Comparison of ENCODE assay signal across 10 cellular contexts in the genomic region with DNA sequence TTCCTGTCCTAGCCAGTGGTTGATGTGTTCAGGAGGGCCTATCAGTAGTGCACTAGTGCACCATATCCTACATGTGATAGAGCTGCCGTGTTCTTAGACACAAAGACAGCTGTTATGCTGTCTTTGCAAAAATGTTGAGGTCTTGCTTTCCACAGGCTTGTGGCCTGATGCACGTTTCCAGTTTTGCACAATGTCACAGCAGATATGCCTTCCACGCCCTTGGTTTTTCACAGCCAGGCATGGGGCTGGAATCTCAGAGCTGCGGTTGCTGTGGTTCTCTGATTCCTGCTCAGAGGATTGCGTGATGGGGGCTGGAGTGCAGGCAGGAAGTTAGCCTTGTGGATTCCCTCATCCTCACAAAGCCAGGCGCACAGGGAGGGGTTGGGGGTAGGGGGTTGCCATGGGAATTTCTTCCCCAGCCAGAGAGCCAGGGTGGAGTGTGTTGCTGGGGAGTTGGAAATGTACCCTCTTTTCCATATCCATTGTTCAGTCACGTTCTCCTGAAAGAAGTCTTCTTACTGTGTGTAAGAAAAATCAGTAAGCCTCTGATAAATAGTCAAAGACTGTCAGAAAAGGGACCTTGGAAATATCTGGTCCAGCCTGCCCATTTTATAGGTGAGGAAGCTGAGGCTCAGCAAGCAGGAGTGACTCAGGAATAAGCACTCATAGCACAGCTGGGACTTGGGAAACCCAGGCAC.
DNase-seq lines count a peak whose midpoint lies in the region; ATAC-seq and TF ChIP-seq lines count a peak whose summit lies in the region.
"Had no signal": no experiment of that assay in that cellular context is flagged by ENCODE, and none has a peak within 500 bp of the region (broad histone marks: within the 10 kb centered on the region; RNA-seq: fewer than 3 reads in every experiment).

No MANE protein-coding gene starts in this region.

- POLR2A ChIA-PET in activated CD4-positive, alpha-beta T cell treated with anti-CD3 and anti-CD28 coated beads, Interleukin-2, amount 10 ng/mL, durations not matched to agents 7 days and 5 days (lab: Charles Lee): no interaction called here

- peaks cover 35% of the 10 kb centered on the region for H3K36me3 Mint-ChIP-seq in activated CD4-positive, alpha-beta T cell treated with anti-CD3 and anti-CD28 coated beads, Interleukin-2, amount 10 ng/mL, durations not matched to agents 7 days and 5 days (ENCODE audit: low read depth)
- peaks cover 10 to 13% of the 10 kb centered on the region in 2 donors for H3K36me3 Mint-ChIP-seq in stimulated activated naive B cell treated with anti-CD40 and anti-IgM and Interleukin-4, amounts not matched to agents 10 μg/mL and 1 μg/mL and 100 μg/mL, for 72 hours

- TF ChIP-seq CTCF in fibroblast of villous mesenchyme (IDR thresholded peaks at IDR 0.05; ENCODE audit: insufficient read depth, low read depth, low read length): no peak
- no peak for TF ChIP-seq CTCF in spleen (IDR thresholded peaks at IDR 0.05 in 8 of 11, conservative IDR thresholded peaks at IDR 0.05 in 3 of 11)

- H3K4me1 ChIP-seq in spleen: peaks cover 42 to 100% (median 92%) of the 10 kb centered on the region in 6 donors

- 49 to 77% (median 63%) methylated on average over 7 of the region's 7 CpGs for WGBS in spleen, 5 donors

- no peak overlapping the region for H3K27ac ChIP-seq in spleen

- H3K4me3 ChIP-seq in fibroblast of villous mesenchyme (ENCODE audit: low read depth, low read length) (no peak overlapping the region), spleen (no peak overlapping the region)

- CTCF ChIA-PET in activated CD4-positive, alpha-beta T cell treated with anti-CD3 and anti-CD28 coated beads, Interleukin-2, amount 10 ng/mL, durations not matched to agents 7 days and 5 days (lab: Charles Lee): interaction anchor here (1.4 to 1.5 kb wide), 2 partner anchors 17 to 26 kb away, joined by 3 read pairs; no protein-coding TSS in a partner anchor

- H3K9me3 Mint-ChIP-seq in activated CD4-positive, alpha-beta T cell treated with anti-CD3 and anti-CD28 coated beads, Interleukin-2, amount 10 ng/mL, durations not matched to agents 7 days and 5 days: no peaks in the 10 kb centered on the region
- no peaks in the 10 kb centered on the region for H3K9me3 Mint-ChIP-seq in stimulated activated naive B cell treated with anti-CD40 and anti-IgM and Interleukin-4, amounts not matched to agents 10 μg/mL and 1 μg/mL and 100 μg/mL, for 72 hours

- intact Hi-C loops in spleen (cut with DNase I; ENCODE audit: low total_unique reads): no loop called here

- H3K27ac Mint-ChIP-seq in activated CD4-positive, alpha-beta T cell treated with anti-CD3 and anti-CD28 coated beads, Interleukin-2, amount 10 ng/mL, durations not matched to agents 7 days and 5 days: peak overlapping the region; percentile 82
- peak overlapping the region; percentile 15 for H3K27ac Mint-ChIP-seq in stimulated activated naive B cell treated with anti-CD40 and anti-IgM and Interleukin-4, amounts not matched to agents 10 μg/mL and 1 μg/mL and 100 μg/mL, for 72 hours

- H3K9me3 ChIP-seq in spleen: no peaks in the 10 kb centered on the region

- peak; percentile 32 for DNase-seq in activated CD4-positive, alpha-beta T cell treated with anti-CD3 and anti-CD28 coated beads, Interleukin-2, amount 10 ng/mL, durations not matched to agents 7 days and 5 days
- DNase-seq in activated CD4-positive, alpha-beta T cell treated with anti-CD3 and anti-CD28 coated beads for 48 hours: no peak
- peak; percentile 49 for DNase-seq in SKM-1 treated with dmso at 0.1 percent for 144 hours (lab: John Stamatoyannopoulos, UW; ENCODE audit: unreplicated experiment)
- DNase-seq in fibroblast of villous mesenchyme (ENCODE audit: low read depth): peak; percentile 99
- DNase-seq in stimulated activated naive B cell treated with anti-CD40 and anti-IgM and Interleukin-4, amounts not matched to agents 10 μg/mL and 1 μg/mL and 100 μg/mL, for 72 hours: no peak
- no peak for DNase-seq in activated CD4-positive, CD25-positive, alpha-beta regulatory T cell (lab: John Stamatoyannopoulos, UW)
- DNase-seq in RKO (ENCODE audit: low spot score): no peak
- no peak for DNase-seq in spleen
- DNase-seq: activated CD8-positive, alpha-beta memory T cell treated with anti-CD3 and anti-CD28 coated beads for 24 hours; NCI-H1092 had no signal

- no peak for TF ChIP-seq POLR2A in spleen (IDR thresholded peaks at IDR 0.05)

- no peaks in the 10 kb centered on the region for H3K27me3 ChIP-seq in spleen (replicated peaks in 1 of 7)

- no peak for ATAC-seq in stimulated activated naive B cell treated with anti-CD40 and anti-IgM and Interleukin-4, amounts not matched to agents 10 μg/mL and 1 μg/mL and 100 μg/mL, for 72 hours (replicated peaks)

- no peaks in the 10 kb centered on the region for H3K36me3 ChIP-seq in spleen

- peaks cover 97% of the 10 kb centered on the region for H3K4me1 Mint-ChIP-seq in activated CD4-positive, alpha-beta T cell treated with anti-CD3 and anti-CD28 coated beads, Interleukin-2, amount 10 ng/mL, durations not matched to agents 7 days and 5 days
- H3K4me1 Mint-ChIP-seq in stimulated activated naive B cell treated with anti-CD40 and anti-IgM and Interleukin-4, amounts not matched to agents 10 μg/mL and 1 μg/mL and 100 μg/mL, for 72 hours: peaks cover 73 to 99% of the 10 kb centered on the region in 2 donors

- H3K27me3 Mint-ChIP-seq in activated CD4-positive, alpha-beta T cell treated with anti-CD3 and anti-CD28 coated beads, Interleukin-2, amount 10 ng/mL, durations not matched to agents 7 days and 5 days: no peaks in the 10 kb centered on the region
- H3K27me3 Mint-ChIP-seq in stimulated activated naive B cell treated with anti-CD40 and anti-IgM and Interleukin-4, amounts not matched to agents 10 μg/mL and 1 μg/mL and 100 μg/mL, for 72 hours: no peaks in the 10 kb centered on the region

- H3K4me3 Mint-ChIP-seq in activated CD4-positive, alpha-beta T cell treated with anti-CD3 and anti-CD28 coated beads, Interleukin-2, amount 10 ng/mL, durations not matched to agents 7 days and 5 days: no peak overlapping the region
- no peak overlapping the region for H3K4me3 Mint-ChIP-seq in stimulated activated naive B cell treated with anti-CD40 and anti-IgM and Interleukin-4, amounts not matched to agents 10 μg/mL and 1 μg/mL and 100 μg/mL, for 72 hours

Comparison
In these comparisons a context has a peak if more than half of its experiments do, and no peak if none do; other contexts are left out.
1. DNase-seq: peak in activated CD4-positive, alpha-beta T cell treated with anti-CD3 and anti-CD28 coated beads, Interleukin-2, amount 10 ng/mL, durations not matched to agents 7 days and 5 days (single experiment), SKM-1 treated with dmso at 0.1 percent for 144 hours (single experiment) and fibroblast of villous mesenchyme (single experiment); none in activated CD4-positive, alpha-beta T cell treated with anti-CD3 and anti-CD28 coated beads for 48 hours (single experiment), stimulated activated naive B cell treated with anti-CD40 and anti-IgM and Interleukin-4, amounts not matched to agents 10 μg/mL and 1 μg/mL and 100 μg/mL, for 72 hours (single experiment), activated CD4-positive, CD25-positive, alpha-beta regulatory T cell (0 of 4), RKO (single experiment) and spleen (single experiment).